ENCODE assay signal across 8 cellular contexts in genomic region chr10:121926157-121926556, GRCh38. TPM values are rescaled to one million over a fixed set of nuclear protein-coding genes. Genes with fewer than 3 reads are reported as not detected.
A peak's percentile ranks its signal among the peaks of the same experiment; 100 is the strongest.
DNase-seq lines count a peak whose midpoint lies in the region; ATAC-seq and TF ChIP-seq lines count a peak whose summit lies in the region.

No MANE protein-coding gene starts in this region.

- H3K4me1 Mint-ChIP-seq in activated T-cell treated with anti-CD3 and anti-CD28 coated beads, Interleukin-2, amount 50 U/mL, for 24 hours (ENCODE audit: low read depth): peaks cover 34% of the 10 kb centered on the region
- peaks cover 23% of the 10 kb centered on the region for H3K4me1 Mint-ChIP-seq in activated T-cell treated with anti-CD3 and anti-CD28 coated beads, Interleukin-2, amount 50 U/mL, for 72 hours (ENCODE audit: low read depth)
- peaks cover 22 to 45% of the 10 kb centered on the region in 2 donors for H3K4me1 Mint-ChIP-seq in immature natural killer cell

- TF ChIP-seq POLR2A in suprapubic skin (IDR thresholded peaks at IDR 0.05): no peak

- TF ChIP-seq CTCF in WERI-Rb-1 (IDR thresholded peaks at IDR 0.05; ENCODE audit: low read depth, low read length) (no peak), suprapubic skin (IDR thresholded peaks at IDR 0.05) (no peak)

- H3K9me3 Mint-ChIP-seq in activated T-cell treated with anti-CD3 and anti-CD28 coated beads, Interleukin-2, amount 50 U/mL, for 24 hours: no peaks in the 10 kb centered on the region
- H3K9me3 Mint-ChIP-seq in activated T-cell treated with anti-CD3 and anti-CD28 coated beads, Interleukin-2, amount 50 U/mL, for 72 hours: no peaks in the 10 kb centered on the region
- H3K9me3 Mint-ChIP-seq in immature natural killer cell: no peaks in the 10 kb centered on the region

- peaks cover 61% of the 10 kb centered on the region for H3K36me3 Mint-ChIP-seq in activated T-cell treated with anti-CD3 and anti-CD28 coated beads, Interleukin-2, amount 50 U/mL, for 24 hours (ENCODE audit: low read depth)
- peaks cover 2 to 10% of the 10 kb centered on the region in 2 donors for H3K36me3 Mint-ChIP-seq in activated T-cell treated with anti-CD3 and anti-CD28 coated beads, Interleukin-2, amount 50 U/mL, for 72 hours (ENCODE audit: insufficient read depth in 2 of 2)
- H3K36me3 Mint-ChIP-seq in immature natural killer cell: peaks cover 4 to 9% (median 5%) of the 10 kb centered on the region in 3 donors

- DNase-seq in activated T-cell treated with anti-CD3 and anti-CD28 coated beads, Interleukin-2, amount 50 U/mL, for 24 hours: no peak
- DNase-seq in activated T-cell treated with anti-CD3 and anti-CD28 coated beads, Interleukin-2, amount 50 U/mL, for 72 hours: no peak
- DNase-seq in WERI-Rb-1: no peak
- DNase-seq in immature natural killer cell: no peak
- DNase-seq in suprapubic skin (ENCODE audit: low spot score in 2 of 2): no peak
- DNase-seq in NK-92 treated with Interleukin-12 subunit alpha and Interleukin-12 subunit beta, amount 100 ng/mL, for 24 hours (lab: John Stamatoyannopoulos, UW): no peak
- DNase-seq in epidermal melanocyte (ENCODE audit: insufficient read length, low spot score): no peak
- DNase-seq in activated naive CD4-positive, alpha-beta T cell treated with Interleukin-2 at 50 U/mL for 16 hours: no peak

- H3K4me3 Mint-ChIP-seq in activated T-cell treated with anti-CD3 and anti-CD28 coated beads, Interleukin-2, amount 50 U/mL, for 24 hours: peak overlapping the region; percentile 95
- H3K4me3 Mint-ChIP-seq in activated T-cell treated with anti-CD3 and anti-CD28 coated beads, Interleukin-2, amount 50 U/mL, for 72 hours: peak overlapping the region in 1 of 2 donors; percentile 29
- peak overlapping the region; percentile 23 to 87 (median 36) for H3K4me3 Mint-ChIP-seq in immature natural killer cell

- H3K27me3 Mint-ChIP-seq in activated T-cell treated with anti-CD3 and anti-CD28 coated beads, Interleukin-2, amount 50 U/mL, for 24 hours: no peaks in the 10 kb centered on the region
- H3K27me3 Mint-ChIP-seq in activated T-cell treated with anti-CD3 and anti-CD28 coated beads, Interleukin-2, amount 50 U/mL, for 72 hours (ENCODE audit: low read depth): no peaks in the 10 kb centered on the region
- H3K27me3 Mint-ChIP-seq in immature natural killer cell (ENCODE audit: low read depth in 3 of 3): peaks cover 0 to 10% (median 0%) of the 10 kb centered on the region in 3 donors

- peaks cover 6% of the 10 kb centered on the region for H3K36me3 ChIP-seq in WERI-Rb-1
- H3K36me3 ChIP-seq in suprapubic skin: peaks cover 8% of the 10 kb centered on the region

- TF ChIP-seq EP300 in suprapubic skin (IDR thresholded peaks at IDR 0.05): no peak

- peak overlapping the region; percentile 99 for H3K27ac ChIP-seq in WERI-Rb-1
- H3K27ac ChIP-seq in suprapubic skin: no peak overlapping the region

- H3K27me3 ChIP-seq in WERI-Rb-1 (ENCODE audit: insufficient read depth, low read depth, severe bottlenecking) (no peaks in the 10 kb centered on the region), suprapubic skin (no peaks in the 10 kb centered on the region)

- H3K27ac Mint-ChIP-seq in activated T-cell treated with anti-CD3 and anti-CD28 coated beads, Interleukin-2, amount 50 U/mL, for 24 hours: no peak overlapping the region
- no peak overlapping the region for H3K27ac Mint-ChIP-seq in activated T-cell treated with anti-CD3 and anti-CD28 coated beads, Interleukin-2, amount 50 U/mL, for 72 hours
- H3K27ac Mint-ChIP-seq in immature natural killer cell: peak overlapping the region in 2 of 6 donors; percentile 88 to 93

- peak overlapping the region; percentile 93 for H3K4me3 ChIP-seq in WERI-Rb-1 (ENCODE audit: low read depth, low read length)
- peak overlapping the region; percentile 87 for H3K4me3 ChIP-seq in suprapubic skin

- ATAC-seq in activated T-cell treated with anti-CD3 and anti-CD28 coated beads, Interleukin-2, amount 50 U/mL, for 72 hours (replicated peaks in 1 of 2): no peak

- peaks cover 32% of the 10 kb centered on the region for H3K4me1 ChIP-seq in suprapubic skin

- WGBS in suprapubic skin: 87% methylated on average over 4 of the region's 4 CpGs

- H3K9me3 ChIP-seq in WERI-Rb-1 (ENCODE audit: severe bottlenecking): no peaks in the 10 kb centered on the region
- H3K9me3 ChIP-seq in suprapubic skin: no peaks in the 10 kb centered on the region

RNA-seq across cellular contexts. Expression of gene ATE1, which starts 1.7 kb away (rescaled TPM):
- total RNA-seq in activated T-cell treated with anti-CD3 and anti-CD28 coated beads, Interleukin-2, amount 50 U/mL, for 72 hours: 10 to 100 TPM; 25.5 to 26.6 TPM
- polyA plus RNA-seq in immature natural killer cell: 10 to 100 TPM; 16.9 to 34.5 (median 32.9) TPM
- total RNA-seq in suprapubic skin: 10 to 100 TPM; 20.3 to 23.2 (median 21.7) TPM

RNA-seq across cellular contexts. Expression of gene NSMCE4A, which starts 48.9 kb away (rescaled TPM):
- 10 to 100 TPM; 49.0 to 65.2 TPM for total RNA-seq in activated T-cell treated with anti-CD3 and anti-CD28 coated beads, Interleukin-2, amount 50 U/mL, for 72 hours
- polyA plus RNA-seq in immature natural killer cell: 10 to 100 TPM; 38.5 to 79.6 (median 48.7) TPM
- 100 to 1,000 TPM in 1 of 4 donors, 10 to 100 TPM in 3; 52.7 to 168 (median 66.4) TPM for total RNA-seq in suprapubic skin
